Comparison of ENCODE assay signal across 1 cellular context in genomic region chr15:68277605-68278344, GRCh38.
TF ChIP-seq lines count a peak whose summit lies in the region.

Gene FEM1B (plus strand): TSS chr15:68277745. CDS start chr15:68278418, 673 bp downstream.

TF ChIP-seq in GM12878, 131 proteins besides CTCF, POLR2A, EP300 and RAD21 (continued from another document and continues in another):
- TF ChIP-seq E2F8 (IDR thresholded peaks at IDR 0.05; ENCODE audit: low read depth, partially characterized antibody) (peak; percentile 77), ZBED1 (IDR thresholded peaks at IDR 0.05; ENCODE audit: borderline replicate concordance) (peak; percentile 23; the same call in 1 of the 2 replicates), EGR1 (IDR thresholded peaks at IDR 0.05; ENCODE audit: borderline replicate concordance in 1 of 2, low read depth in 2 of 2, low read length in 2 of 2) (peak in 1 of 2 experiments; percentile 55; a peak in 1 of 3 replicates), ESRRA (IDR thresholded peaks at IDR 0.05; ENCODE audit: low read length) (peak; percentile 99), NR2C1 (IDR thresholded peaks at IDR 0.05) (peak; percentile 24), ZBTB4 (CRISPR knock-in tag; IDR thresholded peaks at IDR 0.05) (no peak), ASH2L (IDR thresholded peaks at IDR 0.05; ENCODE audit: borderline replicate concordance, low read depth) (peak; percentile 68; the same call in 1 of the 2 replicates), REST (IDR thresholded peaks at IDR 0.05; ENCODE audit: low read depth, low read length) (no peak), JUNB (IDR thresholded peaks at IDR 0.05) (no peak), PML (IDR thresholded peaks at IDR 0.05; ENCODE audit: low read length) (peak; percentile 91; the same call in 1 of the 2 replicates), MYB (IDR thresholded peaks at IDR 0.05; ENCODE audit: borderline replicate concordance, low read depth, low read length) (no peak), TBL1XR1 (IDR thresholded peaks at IDR 0.05; ENCODE audit: low read depth, low read length) (peak; percentile 40; the same call in 1 of the 2 replicates), PAX5 (IDR thresholded peaks at IDR 0.05; ENCODE audit: borderline replicate concordance, low read depth, low read length) (peak; percentile 49; the same call in 1 of the 2 replicates), ZNF592 (IDR thresholded peaks at IDR 0.05) (0 out of 2 replicates have a peak, but pooled peaks have one; percentile 34), MXI1 (IDR thresholded peaks at IDR 0.05; ENCODE audit: low read depth, low read length) (peak; percentile 79), RUNX3 (IDR thresholded peaks at IDR 0.05; ENCODE audit: low read length) (peak; percentile 48; the same call in 1 of the 2 replicates), SUPT20H (IDR thresholded peaks at IDR 0.05; ENCODE audit: borderline replicate concordance, control insufficient read depth, low read depth, low read length) (no peak), HCFC1 (IDR thresholded peaks at IDR 0.05; ENCODE audit: low read length) (peak; percentile 77), SMARCA5 (IDR thresholded peaks at IDR 0.05) (peak; percentile 94), BCLAF1 (IDR thresholded peaks at IDR 0.05) (0 out of 2 replicates have a peak, but pooled peaks have one; percentile 10), TCF3 (IDR thresholded peaks at IDR 0.05; ENCODE audit: borderline replicate concordance, insufficient read depth, low read depth, low read length) (peak; percentile 31; the same call in 1 of the 2 replicates), POU2F2 (IDR thresholded peaks at IDR 0.05; ENCODE audit: borderline replicate concordance, low read depth, low read length) (peak; percentile 90), TARDBP (IDR thresholded peaks at IDR 0.05; ENCODE audit: borderline replicate concordance) (peak; percentile 20; the same call in 1 of the 2 replicates), RB1 (IDR thresholded peaks at IDR 0.05; ENCODE audit: borderline replicate concordance) (peak; percentile 49; the same call in 1 of the 2 replicates), ATF7 (IDR thresholded peaks at IDR 0.05; ENCODE audit: low read depth) (0 out of 2 replicates have a peak, but pooled peaks have one; percentile 31), ATF3 (IDR thresholded peaks at IDR 0.05; ENCODE audit: borderline replicate concordance, extremely low read depth, low read depth, low read length) (no peak), STAT1 (conservative IDR thresholded peaks at IDR 0.05) (peak; percentile 77; the same call in 1 of the 2 replicates), MEF2A (IDR thresholded peaks at IDR 0.05; ENCODE audit: insufficient read depth, low read depth, low read length) (0 out of 2 replicates have a peak, but pooled peaks have one; percentile 16), DPF2 (IDR thresholded peaks at IDR 0.05) (peak; percentile 83), YY1 (IDR thresholded peaks at IDR 0.05; ENCODE audit: low read depth, low read length) (peak; percentile 38), SMAD5 (IDR thresholded peaks at IDR 0.05; ENCODE audit: low read depth) (peak; percentile 65), NFIC (IDR thresholded peaks at IDR 0.05; ENCODE audit: low read depth, low read length) (peak; percentile 45; the same call in 1 of the 2 replicates), RELA (IDR thresholded peaks at IDR 0.05; ENCODE audit: borderline replicate concordance, partially characterized antibody) (peak; percentile 79), PRDM15 (CRISPR knock-in tag; IDR thresholded peaks at IDR 0.05) (no peak)
